8 cellular contexts compared by ENCODE assay signal in genomic region chr2:25981596-25982272, GRCh38. TPM values are rescaled to one million over a fixed set of nuclear protein-coding genes. Genes with fewer than 3 reads are reported as not detected.
A peak's percentile ranks its signal among the peaks of the same experiment; 100 is the strongest.
DNase-seq lines count a peak whose midpoint lies in the region; ATAC-seq and TF ChIP-seq lines count a peak whose summit lies in the region.

No MANE protein-coding gene starts in this region.

- POLR2A ChIA-PET in activated CD4-positive, alpha-beta memory T cell treated with anti-CD3 and anti-CD28 coated beads, Interleukin-2, amount 10 ng/mL, durations not matched to agents 7 days and 5 days (lab: Charles Lee): interaction anchor here (1.1 to 2.4 kb wide), 5 partner anchors 9 to 365 kb away, joined by 3 to 13 read pairs (median 6); partner anchors contain the start of genes ADGRF3, ASXL2 and RAB10

- H3K4me1 Mint-ChIP-seq in activated CD4-positive, alpha-beta memory T cell treated with anti-CD3 and anti-CD28 coated beads, Interleukin-2, amount 10 ng/mL, durations not matched to agents 7 days and 5 days: peaks cover 19% of the 10 kb centered on the region

- H3K4me3 ChIP-seq in heart right ventricle (peak overlapping the region; percentile 69 to 95 (median 88)), psoas muscle (peak overlapping the region; percentile 83)

- H3K27ac Mint-ChIP-seq in activated CD4-positive, alpha-beta memory T cell treated with anti-CD3 and anti-CD28 coated beads, Interleukin-2, amount 10 ng/mL, durations not matched to agents 7 days and 5 days: peak overlapping the region; percentile 67

- H3K9me3 ChIP-seq in heart right ventricle (no peaks in the 10 kb centered on the region), psoas muscle (no peaks in the 10 kb centered on the region)

- H3K36me3 ChIP-seq in heart right ventricle: no peaks in the 10 kb centered on the region
- H3K36me3 ChIP-seq in psoas muscle (ENCODE audit: insufficient read depth in 1 of 2, low read depth in 1 of 2): no peaks in the 10 kb centered on the region

- H3K4me1 ChIP-seq in heart right ventricle: peaks cover 0 to 48% (median 15%) of the 10 kb centered on the region in 9 donors
- peaks cover 5% of the 10 kb centered on the region for H3K4me1 ChIP-seq in psoas muscle

- no peaks in the 10 kb centered on the region for H3K9me3 Mint-ChIP-seq in activated CD4-positive, alpha-beta memory T cell treated with anti-CD3 and anti-CD28 coated beads, Interleukin-2, amount 10 ng/mL, durations not matched to agents 7 days and 5 days

- peak overlapping the region; percentile 86 for H3K4me3 Mint-ChIP-seq in activated CD4-positive, alpha-beta memory T cell treated with anti-CD3 and anti-CD28 coated beads, Interleukin-2, amount 10 ng/mL, durations not matched to agents 7 days and 5 days

- WGBS in heart right ventricle, 2 donors: 13% methylated on average over 44 of the region's 44 CpGs
- WGBS in psoas muscle, 3 donors: 13 to 15% (median 15%) methylated on average over 43 to 44 of the region's 44 CpGs

- ATAC-seq in activated CD4-positive, CD25-positive, alpha-beta regulatory T cell treated with anti-CD3 and anti-CD28 coated beads, Interleukin-2, amount 50 U/mL, for 24 hours: peak; percentile 27 to 36
- peak; percentile 22 for ATAC-seq in HG02938 (IDR thresholded peaks at IDR 0.05; ENCODE audit: unreplicated experiment)
- peak; percentile 29 to 61 (median 40) for ATAC-seq in heart right ventricle
- peak; percentile 28 to 63 (median 42) for ATAC-seq in psoas muscle
- ATAC-seq in GM18517 (IDR thresholded peaks at IDR 0.05; ENCODE audit: unreplicated experiment): no peak

- peaks cover 4% of the 10 kb centered on the region for H3K27me3 Mint-ChIP-seq in activated CD4-positive, alpha-beta memory T cell treated with anti-CD3 and anti-CD28 coated beads, Interleukin-2, amount 10 ng/mL, durations not matched to agents 7 days and 5 days

- H3K27ac ChIP-seq in heart right ventricle (peak overlapping the region in 7 of 10 donors; percentile 61 to 81 (median 68)), psoas muscle (no peak overlapping the region)

- H3K36me3 Mint-ChIP-seq in activated CD4-positive, alpha-beta memory T cell treated with anti-CD3 and anti-CD28 coated beads, Interleukin-2, amount 10 ng/mL, durations not matched to agents 7 days and 5 days (ENCODE audit: low read depth): no peaks in the 10 kb centered on the region

- DNase-seq in activated CD4-positive, CD25-positive, alpha-beta regulatory T cell (lab: John Stamatoyannopoulos, UW): no peak
- DNase-seq in activated CD4-positive, alpha-beta memory T cell treated with anti-CD3 and anti-CD28 coated beads, Interleukin-2, amount 10 ng/mL, durations not matched to agents 7 days and 5 days: no peak
- DNase-seq in heart right ventricle (peak in 1 of 2 donors; percentile 26), psoas muscle (peak in 1 of 2 donors; percentile 21), DMS114 treated with DMSO at 0.1 percent for 48 hours (lab: John Stamatoyannopoulos, UW; ENCODE audit: unreplicated experiment) (no peak)

- no peak for TF ChIP-seq CTCF in heart right ventricle (IDR thresholded peaks at IDR 0.05)
- TF ChIP-seq CTCF in psoas muscle (IDR thresholded peaks at IDR 0.05): no peak

- H3K27me3 ChIP-seq in heart right ventricle: no peaks in the 10 kb centered on the region
- H3K27me3 ChIP-seq in psoas muscle (ENCODE audit: insufficient read depth in 3 of 3, low read length in 2 of 3): no peaks in the 10 kb centered on the region

- intact Hi-C loops in heart right ventricle (cut with DNase I) (loop anchor here in 1 of 10 donors (2.0 kb wide), 1 partner anchor 19 kb away; no protein-coding TSS in a partner anchor), psoas muscle (cut with DNase I) (no loop called here)

- CTCF ChIA-PET in activated CD4-positive, alpha-beta memory T cell treated with anti-CD3 and anti-CD28 coated beads, Interleukin-2, amount 10 ng/mL, durations not matched to agents 7 days and 5 days (lab: Charles Lee): interaction anchor here (1.5 to 1.7 kb wide), 3 partner anchors 9 to 31 kb away, joined by 3 to 8 read pairs (median 5); no protein-coding TSS in a partner anchor

RNA-seq across cellular contexts. Expression of gene KIF3C, which starts 0.6 kb away (rescaled TPM):
- 10 to 100 TPM; 10.3 to 10.7 TPM for total RNA-seq in activated CD4-positive, alpha-beta memory T cell treated with anti-CD3 and anti-CD28 coated beads, Interleukin-2, amount 10 ng/mL, durations not matched to agents 7 days and 5 days
- 1 to 10 TPM; 1.4 to 4.2 (median 2.7) TPM for total RNA-seq in heart right ventricle
- 1 to 10 TPM; 1.1 to 1.2 TPM for polyA plus RNA-seq in heart right ventricle
- 1 to 10 TPM; 1.3 to 3.3 (median 1.8) TPM for total RNA-seq in psoas muscle
- polyA plus RNA-seq in psoas muscle: 1 to 10 TPM in 2 of 3 donors, under 1 TPM in 1; 0.82 to 2.9 (median 1.7) TPM

RNA-seq across cellular contexts. Expression of gene RAB10, which starts 52.1 kb away (rescaled TPM):
- total RNA-seq in activated CD4-positive, alpha-beta memory T cell treated with anti-CD3 and anti-CD28 coated beads, Interleukin-2, amount 10 ng/mL, durations not matched to agents 7 days and 5 days: 100 to 1,000 TPM; 116 to 117 TPM
- total RNA-seq in heart right ventricle (100 to 1,000 TPM in 4 of 10 donors, 10 to 100 TPM in 6; 86.4 to 110 (median 94.9) TPM), psoas muscle (100 to 1,000 TPM; 131 to 164 (median 149) TPM)
- polyA plus RNA-seq in heart right ventricle (10 to 100 TPM; 32.2 to 47.6 TPM), psoas muscle (100 to 1,000 TPM in 2 of 3 donors, 10 to 100 TPM in 1; 76.5 to 170 (median 116) TPM)
